ENCODE assay signal across 7 cellular contexts in the genomic region with DNA sequence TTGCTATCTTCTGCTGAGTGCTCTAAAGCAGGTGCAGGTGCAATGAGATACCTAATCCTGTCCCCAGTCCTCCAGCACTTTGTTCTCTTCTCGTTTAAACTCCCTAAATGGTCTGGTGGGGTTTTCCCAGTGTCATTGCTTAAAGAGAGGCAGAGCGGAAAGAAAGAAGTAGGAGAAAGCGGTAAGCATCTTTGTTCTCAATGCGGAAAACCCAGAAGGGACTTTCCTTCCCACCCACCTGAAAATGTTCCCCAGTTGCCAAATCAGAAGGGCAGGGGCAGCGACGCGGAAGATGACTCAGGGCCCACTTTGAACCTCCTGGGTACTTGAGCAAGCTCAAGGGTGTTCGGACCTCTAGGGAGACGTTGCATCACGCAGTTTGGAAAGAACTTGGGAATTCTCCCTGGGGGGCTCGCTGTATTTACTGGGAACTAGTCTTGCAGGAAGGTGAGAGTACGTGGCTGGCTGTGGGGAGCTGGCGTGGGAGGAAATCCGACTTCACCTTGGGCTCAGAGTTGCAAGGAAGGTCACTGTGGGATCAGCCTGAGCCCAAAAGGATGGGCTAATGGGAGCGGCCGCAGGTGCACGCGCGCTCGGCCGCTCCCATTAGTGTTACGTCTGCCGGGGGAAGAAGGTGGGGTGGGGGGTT. TPM values are rescaled to one million over a fixed set of nuclear protein-coding genes. Genes with fewer than 3 reads are reported as not detected.
DNase-seq lines count a peak whose midpoint lies in the region; ATAC-seq, FAIRE-seq and TF ChIP-seq lines count a peak whose summit lies in the region.

No MANE protein-coding gene starts in this region.

- peak overlapping the region; percentile 42 for H3K4me3 ChIP-seq in WERI-Rb-1 (ENCODE audit: low read depth, low read length)
- H3K4me3 ChIP-seq in pancreas = peak overlapping the region; percentile 42 to 70 (median 45)

- H3K4me1 ChIP-seq in pancreas = no peaks in the 10 kb centered on the region

- no peak for FAIRE-seq in pancreas (lab: Jason Lieb, UNC)

- WGBS in pancreas, 2 donors = 20 to 21% methylated on average over 23 of the region's 23 CpGs

- no peak overlapping the region for H3K27ac ChIP-seq in WERI-Rb-1
- H3K27ac ChIP-seq in pancreas = peak overlapping the region in 2 of 4 donors; percentile 51 to 75

- H3K36me3 ChIP-seq in WERI-Rb-1 (no peaks in the 10 kb centered on the region), pancreas (no peaks in the 10 kb centered on the region)

- TF ChIP-seq CTCF in WERI-Rb-1 (IDR thresholded peaks at IDR 0.05; ENCODE audit: low read depth, low read length) (no peak), pancreas (IDR thresholded peaks at IDR 0.05) (no peak)

- H3K9me3 ChIP-seq in WERI-Rb-1 (ENCODE audit: severe bottlenecking) (no peaks in the 10 kb centered on the region), pancreas (no peaks in the 10 kb centered on the region)

- intact Hi-C loops in pancreas (cut with DNase I) = no loop called here

- peak; percentile 9 for ATAC-seq in GM19035 (IDR thresholded peaks at IDR 0.05; ENCODE audit: unreplicated experiment)
- ATAC-seq in HG02973 (IDR thresholded peaks at IDR 0.05; ENCODE audit: unreplicated experiment) = peak; percentile 27
- peak; percentile 40 to 61 (median 50) for ATAC-seq in pancreas

- DNase-seq in WERI-Rb-1 = no peak
- peak; percentile 38 for DNase-seq in effector CD4-positive, alpha-beta T cell
- DNase-seq in pancreas = no peak
- DNase-seq in hypothalamus (lab: John Stamatoyannopoulos, UW) = no peak
- no peak for DNase-seq in UCSD-AML1 (lab: John Stamatoyannopoulos, UW; ENCODE audit: unreplicated experiment)

- H3K27me3 ChIP-seq in WERI-Rb-1 (ENCODE audit: insufficient read depth, low read depth, severe bottlenecking) (peaks cover 20% of the 10 kb centered on the region), pancreas (peaks cover 0 to 3% (median 0%) of the 10 kb centered on the region in 4 donors)

RNA-seq across cellular contexts. Expression of a gene that starts 0.6 kb away (rescaled TPM):
- 10 to 100 TPM in 2 of 6 donors, 1 to 10 TPM in 4; 1.6 to 10.4 (median 3.6) TPM for total RNA-seq in pancreas
- polyA plus RNA-seq in pancreas = 1 to 10 TPM in 1 of 2 donors, under 1 TPM in 1; 0.80 to 6.2 TPM
